ENCODE assay signal across 17 cellular contexts in genomic region chr17:77316651-77317050, GRCh38.
DNase-seq lines count a peak whose midpoint lies in the region; ATAC-seq, FAIRE-seq and TF ChIP-seq lines count a peak whose summit lies in the region.
"Had no signal": no experiment of that assay in that cellular context is flagged by ENCODE, and none has a peak within 500 bp of the region (broad histone marks: within the 10 kb centered on the region; RNA-seq: fewer than 3 reads in every experiment).

No MANE protein-coding gene starts in this region.

- peaks cover 53% of the 10 kb centered on the region; the same call in 1 of the 2 replicates for H4K20me1 ChIP-seq in HepG2 (ENCODE audit: insufficient read depth, low read length)

- H3K9me3 Mint-ChIP-seq in activated CD4-positive, alpha-beta memory T cell treated with anti-CD3 and anti-CD28 coated beads, Interleukin-2, amount 10 ng/mL, durations not matched to agents 7 days and 5 days = no peaks in the 10 kb centered on the region
- H3K9me3 Mint-ChIP-seq: activated naive CD8-positive, alpha-beta T cell treated with anti-CD3 and anti-CD28 coated beads for 36 hours; CD8-positive, alpha-beta T cell; type B pancreatic cell; WTC11 had no signal

- no peaks in the 10 kb centered on the region for H3K27me3 Mint-ChIP-seq in activated CD4-positive, alpha-beta memory T cell treated with anti-CD3 and anti-CD28 coated beads, Interleukin-2, amount 10 ng/mL, durations not matched to agents 7 days and 5 days
- H3K27me3 Mint-ChIP-seq: activated naive CD8-positive, alpha-beta T cell treated with anti-CD3 and anti-CD28 coated beads for 36 hours; type B pancreatic cell had no signal

- no peak for TF ChIP-seq CTCF in VCaP (conservative IDR thresholded peaks at IDR 0.05)
- TF ChIP-seq CTCF in HepG2 (CRISPR knock-in tag; IDR thresholded peaks at IDR 0.05) = no peak

- no peaks in the 10 kb centered on the region for H3K36me3 Mint-ChIP-seq in activated CD4-positive, alpha-beta memory T cell treated with anti-CD3 and anti-CD28 coated beads, Interleukin-2, amount 10 ng/mL, durations not matched to agents 7 days and 5 days (ENCODE audit: low read depth)
- H3K36me3 Mint-ChIP-seq: activated naive CD8-positive, alpha-beta T cell treated with anti-CD3 and anti-CD28 coated beads for 36 hours; CD8-positive, alpha-beta T cell; type B pancreatic cell; WTC11 had no signal

- no peak for TF ChIP-seq RAD21 in HepG2 (CRISPR knock-in tag; IDR thresholded peaks at IDR 0.05)

- H3K79me2 ChIP-seq in ACC112 (ENCODE audit: control insufficient read depth, insufficient read depth, low read length, unreplicated experiment) (peaks cover 19% of the 10 kb centered on the region), HepG2 (ENCODE audit: insufficient read depth, low read length) (peaks cover 78% of the 10 kb centered on the region)

- peaks cover 23% of the 10 kb centered on the region for H3K4me1 Mint-ChIP-seq in activated CD4-positive, alpha-beta memory T cell treated with anti-CD3 and anti-CD28 coated beads, Interleukin-2, amount 10 ng/mL, durations not matched to agents 7 days and 5 days

- in situ Hi-C loops in HepG2 (cut with HindIII; ENCODE audit: extremely low pct_ligation_motif_present, low pct_unique_long_range_greater_than_20kb) = no loop called here

- no peak for TF ChIP-seq EP300 in HepG2 (IDR thresholded peaks at IDR 0.05; ENCODE audit: low read depth in 2 of 2, low read length in 2 of 2)
- no peak for TF ChIP-seq EP300 in HepG2 (CRISPR knock-in tag; IDR thresholded peaks at IDR 0.05; ENCODE audit: borderline replicate concordance)

- DNase-seq in HepG2 (ENCODE audit: low spot score) (no peak), sciatic nerve (ENCODE audit: low spot score) (peak; percentile 39), epidermal melanocyte (ENCODE audit: insufficient read length, low spot score) (no peak)
- no peak for DNase-seq in activated CD4-positive, alpha-beta memory T cell treated with anti-CD3 and anti-CD28 coated beads, Interleukin-2, amount 10 ng/mL, durations not matched to agents 7 days and 5 days
- DNase-seq: activated naive CD8-positive, alpha-beta T cell treated with anti-CD3 and anti-CD28 coated beads for 36 hours; CD8-positive, alpha-beta T cell; DMS79 treated with DMSO at 0.1 percent for 48 hours had no signal

- ATAC-seq in HepG2 (no peak), sciatic nerve (no peak), HG02870 (IDR thresholded peaks at IDR 0.05; ENCODE audit: unreplicated experiment) (no peak), HG03378 (IDR thresholded peaks at IDR 0.05; ENCODE audit: unreplicated experiment) (no peak)
- ATAC-seq: CD8-positive, alpha-beta T cell; heart left ventricle; pancreas had no signal

- no peak for TF ChIP-seq POLR2A in HepG2 (IDR thresholded peaks at IDR 0.05; ENCODE audit: insufficient read depth in 1 of 2, low read depth in 2 of 2, low read length in 2 of 2)

- H3K9ac ChIP-seq in HepG2 (ENCODE audit: insufficient read depth, low read depth, low read length) = no peak overlapping the region

- H3K36me3 ChIP-seq in ACC112 (ENCODE audit: insufficient read depth, low read length) (no peaks in the 10 kb centered on the region), HepG2 (replicated peaks in 1 of 2; ENCODE audit: control insufficient read depth in 1 of 2, insufficient read depth in 2 of 2, low read length in 2 of 2) (peaks cover 26 to 66% of the 10 kb centered on the region in 2 experiments)
- H3K36me3 ChIP-seq: cardiac muscle cell, HAP-1, heart left ventricle, pancreas had no signal

- no peak overlapping the region for H3K4me3 Mint-ChIP-seq in activated CD4-positive, alpha-beta memory T cell treated with anti-CD3 and anti-CD28 coated beads, Interleukin-2, amount 10 ng/mL, durations not matched to agents 7 days and 5 days
- H3K4me3 Mint-ChIP-seq: activated naive CD8-positive, alpha-beta T cell treated with anti-CD3 and anti-CD28 coated beads for 36 hours; CD8-positive, alpha-beta T cell; type B pancreatic cell; WTC11 had no signal

- H3K27ac ChIP-seq in ACC112 (ENCODE audit: low read depth, low read length) (peak overlapping the region; percentile 52), VCaP (0 out of 2 replicates have a peak overlapping the region, but pooled peaks have one; percentile 62), HepG2 (ENCODE audit: extremely low read length, insufficient read depth, low read length) (peak overlapping the region; percentile 52)
- H3K27ac ChIP-seq: pancreas had no signal

- H3K4me1 ChIP-seq in ACC112 (ENCODE audit: control insufficient read depth, insufficient read depth, low read length, unreplicated experiment) (peaks cover 35% of the 10 kb centered on the region), HepG2 (ENCODE audit: insufficient read depth, low read length) (peaks cover 52% of the 10 kb centered on the region)

- no peak overlapping the region for H2AFZ ChIP-seq in ACC112 (ENCODE audit: low read length, unreplicated experiment)
- H2AFZ ChIP-seq in HepG2 (ENCODE audit: low read length) = no peak overlapping the region

- H3K9me3 ChIP-seq in HepG2 (ENCODE audit: low read length) = no peaks in the 10 kb centered on the region
- H3K9me3 ChIP-seq: HAP-1, heart left ventricle, pancreas had no signal

- H3K27me3 ChIP-seq in ACC112 (ENCODE audit: insufficient read depth, low read length) = no peaks in the 10 kb centered on the region
- no peaks in the 10 kb centered on the region for H3K27me3 ChIP-seq in HepG2 (ENCODE audit: control insufficient read depth in 1 of 2, insufficient read depth in 2 of 2, low read length in 2 of 2)
- H3K27me3 ChIP-seq: cardiac muscle cell, heart left ventricle, pancreas had no signal

- no peak for FAIRE-seq in HepG2 (lab: Jason Lieb, UNC)
- FAIRE-seq: pancreas had no signal

- POLR2A ChIA-PET in HepG2 (lab: Yijun Ruan, JAX) = no interaction called here
- POLR2A ChIA-PET in activated CD4-positive, alpha-beta memory T cell treated with anti-CD3 and anti-CD28 coated beads, Interleukin-2, amount 10 ng/mL, durations not matched to agents 7 days and 5 days (lab: Charles Lee) = no interaction called here

- H3K27ac Mint-ChIP-seq in activated CD4-positive, alpha-beta memory T cell treated with anti-CD3 and anti-CD28 coated beads, Interleukin-2, amount 10 ng/mL, durations not matched to agents 7 days and 5 days = no peak overlapping the region
- H3K27ac Mint-ChIP-seq: activated naive CD8-positive, alpha-beta T cell treated with anti-CD3 and anti-CD28 coated beads for 36 hours; CD8-positive, alpha-beta T cell; type B pancreatic cell had no signal

- no peak overlapping the region for H3K4me2 ChIP-seq in HepG2 (ENCODE audit: low read depth, low read length)

- CTCF ChIA-PET in HepG2 (lab: Yijun Ruan, JAX; ENCODE audit: low intra/inter-chr PET ratio, low total read pairs) = no interaction called here
- CTCF ChIA-PET in activated CD4-positive, alpha-beta memory T cell treated with anti-CD3 and anti-CD28 coated beads, Interleukin-2, amount 10 ng/mL, durations not matched to agents 7 days and 5 days (lab: Charles Lee) = interaction anchor here (1.6 kb wide), 1 partner anchor 84 kb away, joined by 6 read pairs; no protein-coding TSS in a partner anchor

- BruUV-seq in HepG2 (replicated peaks; lab: Mats Ljungman, UMichigan) = no TSS peak

- WGBS in HepG2 (ENCODE audit: low lambda C conversion rate) = 96% methylated on average over 8 of the region's 8 CpGs

- no peak overlapping the region for H3K4me3 ChIP-seq in ACC112 (ENCODE audit: low read depth, low read length)
- peak overlapping the region in 1 of 3 experiments; percentile 3; a peak in 1 of 6 replicates for H3K4me3 ChIP-seq in HepG2 (replicated peaks in 1 of 3; ENCODE audit: insufficient read depth in 1 of 3, low read depth in 2 of 3, low read length in 3 of 3)
- H3K4me3 ChIP-seq: cardiac muscle cell, HAP-1, heart left ventricle, pancreas had no signal

- intact Hi-C loops in HepG2 (cut with micrococcal nuclease; ENCODE audit: unreplicated experiment) (no loop called here), sciatic nerve (cut with DNase I) (no loop called here)

TF ChIP-seq in HepG2, 621 proteins besides CTCF, POLR2A, EP300 and RAD21:
- TF ChIP-seq ZNF124 (CRISPR knock-in tag; IDR thresholded peaks at IDR 0.05) = 0 out of 2 replicates have a peak, but pooled peaks have one; percentile 23
- no peak for TF ChIP-seq MAF1 (CRISPR knock-in tag; IDR thresholded peaks at IDR 0.05; ENCODE audit: borderline replicate concordance)
